In the genomic region with DNA sequence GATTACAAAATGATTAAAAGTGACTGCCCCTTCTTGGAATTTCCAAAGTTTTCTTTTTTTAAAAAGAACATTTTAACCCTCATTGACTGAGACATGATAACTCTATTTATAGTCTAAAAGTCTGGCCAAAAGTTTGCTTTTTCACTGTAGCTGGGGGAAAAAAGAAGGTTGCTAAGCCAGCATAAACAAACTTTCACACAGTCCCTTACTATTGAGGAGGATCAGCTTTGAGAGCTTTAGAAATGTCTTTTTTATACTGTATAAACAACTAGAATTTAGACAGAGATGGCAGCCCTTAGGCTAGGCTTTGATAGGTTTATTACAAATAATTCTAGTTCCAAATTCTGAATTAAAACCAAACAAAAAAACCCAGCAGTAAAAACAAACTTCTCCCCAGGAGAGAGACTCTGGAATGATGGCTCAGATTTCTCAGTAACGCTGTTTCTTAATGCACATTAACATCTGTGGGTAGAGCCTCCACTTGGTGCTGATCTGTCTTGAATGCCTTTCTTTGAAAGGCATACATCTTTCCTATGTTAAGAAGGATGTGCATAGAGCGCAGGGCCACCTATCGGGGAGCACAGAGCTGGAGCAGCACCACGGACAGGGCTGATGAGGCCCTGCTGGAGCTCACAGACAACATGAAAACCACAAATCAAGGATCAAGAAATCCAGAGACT, we compare ENCODE assay signal across 9 cellular contexts.
DNase-seq lines count a peak whose midpoint lies in the region; ATAC-seq and TF ChIP-seq lines count a peak whose summit lies in the region.
"Had no signal": no experiment of that assay in that cellular context is flagged by ENCODE, and none has a peak within 500 bp of the region (broad histone marks: within the 10 kb centered on the region; RNA-seq: fewer than 3 reads in every experiment).

No MANE protein-coding gene starts in this region.

- no peak overlapping the region for H3K4me2 ChIP-seq in SK-N-SH

- no peaks in the 10 kb centered on the region for H4K20me1 ChIP-seq in SK-N-SH (ENCODE audit: insufficient read depth)

- TF ChIP-seq CTCF in SK-N-SH (IDR thresholded peaks at IDR 0.05) (no peak), foreskin keratinocyte (conservative IDR thresholded peaks at IDR 0.05) (peak; percentile 38), tibial artery (IDR thresholded peaks at IDR 0.05) (peak in 1 of 2 experiments; percentile 9)

- CTCF ChIA-PET in SK-N-SH (lab: Yijun Ruan, JAX), result interaction anchor here (1.1 to 1.7 kb wide), 4 partner anchors 14 to 209 kb away, joined by 3 to 5 read pairs (median 4); no protein-coding TSS in a partner anchor

- H3K4me1 ChIP-seq in SK-N-SH (ENCODE audit: control insufficient read depth in 1 of 2, insufficient read depth in 2 of 2, low read depth in 1 of 2, low read length in 1 of 2) (no peaks in the 10 kb centered on the region), foreskin keratinocyte (peaks cover 10% of the 10 kb centered on the region), tibial artery (peaks cover 4 to 100% (median 87%) of the 10 kb centered on the region in 4 donors)

- TF ChIP-seq RAD21 in SK-N-SH (IDR thresholded peaks at IDR 0.05; ENCODE audit: low read length), result no peak

- H3K79me2 ChIP-seq in SK-N-SH (ENCODE audit: insufficient read depth), result no peaks in the 10 kb centered on the region

- no peaks in the 10 kb centered on the region for H3K9me2 ChIP-seq in SK-N-SH

- H3K27ac ChIP-seq in SK-N-SH (ENCODE audit: low read depth in 2 of 2, low read length in 1 of 2), result no peak overlapping the region
- H3K27ac ChIP-seq in foreskin keratinocyte, result no peak overlapping the region
- H3K27ac ChIP-seq in tibial artery, result peak overlapping the region; percentile 78 to 91

- H3K27me3 ChIP-seq in SK-N-SH (ENCODE audit: insufficient read depth), result no peaks in the 10 kb centered on the region
- no peaks in the 10 kb centered on the region for H3K27me3 ChIP-seq in foreskin keratinocyte
- no peaks in the 10 kb centered on the region for H3K27me3 ChIP-seq in tibial artery

- H3K9me3 Mint-ChIP-seq in activated naive CD8-positive, alpha-beta T cell treated with anti-CD3 and anti-CD28 coated beads, Interleukin-2, amount 50 U/mL, for 24 hours, result no peaks in the 10 kb centered on the region
- no peaks in the 10 kb centered on the region for H3K9me3 Mint-ChIP-seq in activated naive CD8-positive, alpha-beta T cell treated with anti-CD3 and anti-CD28 coated beads for 36 hours

- H3K4me3 Mint-ChIP-seq in activated naive CD8-positive, alpha-beta T cell treated with anti-CD3 and anti-CD28 coated beads, Interleukin-2, amount 50 U/mL, for 24 hours, result no peak overlapping the region
- no peak overlapping the region for H3K4me3 Mint-ChIP-seq in activated naive CD8-positive, alpha-beta T cell treated with anti-CD3 and anti-CD28 coated beads for 36 hours

- H3K9me3 ChIP-seq in SK-N-SH (no peaks in the 10 kb centered on the region), tibial artery (no peaks in the 10 kb centered on the region)

- ATAC-seq in activated naive CD8-positive, alpha-beta T cell treated with anti-CD3 and anti-CD28 coated beads, Interleukin-2, amount 50 U/mL, for 24 hours, result peak; percentile 34
- ATAC-seq in foreskin keratinocyte, result no peak
- no peak for ATAC-seq in HG02970 (IDR thresholded peaks at IDR 0.05; ENCODE audit: low FRiP score, unreplicated experiment)
- no peak for ATAC-seq in GM19397 (IDR thresholded peaks at IDR 0.05; ENCODE audit: unreplicated experiment)

- DNase-seq in activated naive CD8-positive, alpha-beta T cell treated with anti-CD3 and anti-CD28 coated beads, Interleukin-2, amount 50 U/mL, for 24 hours, result no peak
- no peak for DNase-seq in activated naive CD8-positive, alpha-beta T cell treated with anti-CD3 and anti-CD28 coated beads for 36 hours
- DNase-seq in SK-N-SH (no peak), foreskin keratinocyte (peak in 1 of 2 donors; percentile 30), tibial artery (no peak)
- no peak for DNase-seq in activated CD4-positive, CD25-positive, alpha-beta regulatory T cell treated with anti-CD3 and anti-CD28 coated beads, Interleukin-2, amount 50 U/mL, for 72 hours
- DNase-seq: NCI-H748 treated with DMSO at 0.1 percent for 48 hours had no signal

- no peaks in the 10 kb centered on the region for H3K36me3 Mint-ChIP-seq in activated naive CD8-positive, alpha-beta T cell treated with anti-CD3 and anti-CD28 coated beads, Interleukin-2, amount 50 U/mL, for 24 hours (ENCODE audit: low read depth)
- H3K36me3 Mint-ChIP-seq in activated naive CD8-positive, alpha-beta T cell treated with anti-CD3 and anti-CD28 coated beads for 36 hours, result no peaks in the 10 kb centered on the region

- H3K4me1 Mint-ChIP-seq in activated naive CD8-positive, alpha-beta T cell treated with anti-CD3 and anti-CD28 coated beads, Interleukin-2, amount 50 U/mL, for 24 hours, result peaks cover 9% of the 10 kb centered on the region
- peaks cover 10% of the 10 kb centered on the region for H3K4me1 Mint-ChIP-seq in activated naive CD8-positive, alpha-beta T cell treated with anti-CD3 and anti-CD28 coated beads for 36 hours

- POLR2A ChIA-PET in SK-N-SH (lab: Yijun Ruan, JAX), result no interaction called here

- intact Hi-C loops in tibial artery (cut with DNase I; ENCODE audit: low total_unique reads), result no loop called here

- no peaks in the 10 kb centered on the region for H3K27me3 Mint-ChIP-seq in activated naive CD8-positive, alpha-beta T cell treated with anti-CD3 and anti-CD28 coated beads, Interleukin-2, amount 50 U/mL, for 24 hours
- H3K27me3 Mint-ChIP-seq in activated naive CD8-positive, alpha-beta T cell treated with anti-CD3 and anti-CD28 coated beads for 36 hours, result peaks cover 9% of the 10 kb centered on the region

- no peak overlapping the region for H3K27ac Mint-ChIP-seq in activated naive CD8-positive, alpha-beta T cell treated with anti-CD3 and anti-CD28 coated beads, Interleukin-2, amount 50 U/mL, for 24 hours
- no peak overlapping the region for H3K27ac Mint-ChIP-seq in activated naive CD8-positive, alpha-beta T cell treated with anti-CD3 and anti-CD28 coated beads for 36 hours

- H3K4me3 ChIP-seq in SK-N-SH (ENCODE audit: low read depth in 2 of 2, low read length in 1 of 2), result no peak overlapping the region
- H3K4me3 ChIP-seq in tibial artery, result no peak overlapping the region

- H3K36me3 ChIP-seq in SK-N-SH (replicated peaks in 1 of 2; ENCODE audit: control insufficient read depth in 1 of 2, insufficient read depth in 2 of 2, low read length in 1 of 2) (no peaks in the 10 kb centered on the region), tibial artery (peaks cover 42 to 64% (median 46%) of the 10 kb centered on the region in 3 donors)

- WGBS in SK-N-SH (ENCODE audit: low lambda C conversion rate), result 81% methylated on average over 4 of the region's 4 CpGs

- TF ChIP-seq EP300 in SK-N-SH (IDR thresholded peaks at IDR 0.05; ENCODE audit: borderline replicate concordance in 1 of 2, low read depth in 1 of 2, low read length in 1 of 2), result no peak

- H2AFZ ChIP-seq in SK-N-SH (ENCODE audit: low read depth), result no peak overlapping the region

- no peaks in the 10 kb centered on the region for H3F3A ChIP-seq in SK-N-SH (replicated peaks; ENCODE audit: insufficient read depth)

- H3K9ac ChIP-seq in SK-N-SH, result no peak overlapping the region

TF ChIP-seq in SK-N-SH, 30 proteins besides CTCF, POLR2A, EP300 and RAD21:
- TF ChIP-seq, protein P1, sequence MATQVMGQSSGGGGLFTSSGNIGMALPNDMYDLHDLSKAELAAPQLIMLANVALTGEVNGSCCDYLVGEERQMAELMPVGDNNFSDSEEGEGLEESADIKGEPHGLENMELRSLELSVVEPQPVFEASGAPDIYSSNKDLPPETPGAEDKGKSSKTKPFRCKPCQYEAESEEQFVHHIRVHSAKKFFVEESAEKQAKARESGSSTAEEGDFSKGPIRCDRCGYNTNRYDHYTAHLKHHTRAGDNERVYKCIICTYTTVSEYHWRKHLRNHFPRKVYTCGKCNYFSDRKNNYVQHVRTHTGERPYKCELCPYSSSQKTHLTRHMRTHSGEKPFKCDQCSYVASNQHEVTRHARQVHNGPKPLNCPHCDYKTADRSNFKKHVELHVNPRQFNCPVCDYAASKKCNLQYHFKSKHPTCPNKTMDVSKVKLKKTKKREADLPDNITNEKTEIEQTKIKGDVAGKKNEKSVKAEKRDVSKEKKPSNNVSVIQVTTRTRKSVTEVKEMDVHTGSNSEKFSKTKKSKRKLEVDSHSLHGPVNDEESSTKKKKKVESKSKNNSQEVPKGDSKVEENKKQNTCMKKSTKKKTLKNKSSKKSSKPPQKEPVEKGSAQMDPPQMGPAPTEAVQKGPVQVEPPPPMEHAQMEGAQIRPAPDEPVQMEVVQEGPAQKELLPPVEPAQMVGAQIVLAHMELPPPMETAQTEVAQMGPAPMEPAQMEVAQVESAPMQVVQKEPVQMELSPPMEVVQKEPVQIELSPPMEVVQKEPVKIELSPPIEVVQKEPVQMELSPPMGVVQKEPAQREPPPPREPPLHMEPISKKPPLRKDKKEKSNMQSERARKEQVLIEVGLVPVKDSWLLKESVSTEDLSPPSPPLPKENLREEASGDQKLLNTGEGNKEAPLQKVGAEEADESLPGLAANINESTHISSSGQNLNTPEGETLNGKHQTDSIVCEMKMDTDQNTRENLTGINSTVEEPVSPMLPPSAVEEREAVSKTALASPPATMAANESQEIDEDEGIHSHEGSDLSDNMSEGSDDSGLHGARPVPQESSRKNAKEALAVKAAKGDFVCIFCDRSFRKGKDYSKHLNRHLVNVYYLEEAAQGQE (IDR thresholded peaks at IDR 0.05; ENCODE audit: low read depth, low read length), result peak; percentile 96
- TF ChIP-seq MEF2A (IDR thresholded peaks at IDR 0.05; ENCODE audit: borderline replicate concordance, low read depth) (no peak), USF1 (IDR thresholded peaks at IDR 0.05; ENCODE audit: borderline replicate concordance, low read depth) (no peak), FOSL2 (IDR thresholded peaks at IDR 0.05; ENCODE audit: borderline replicate concordance, low read depth) (no peak)

Comparison
In these comparisons a context has a peak if more than half of its experiments do, and no peak if none do; other contexts are left out.
1. H3K27ac ChIP-seq: peak in tibial artery (2 of 2); none in SK-N-SH (0 of 2) and foreskin keratinocyte (single experiment).